ENCODE assay signal across 8 cellular contexts in genomic region chr17:45050680-45051059, GRCh38. TPM values are rescaled to one million over a fixed set of nuclear protein-coding genes. Genes with fewer than 3 reads are reported as not detected.
A peak's percentile ranks its signal among the peaks of the same experiment; 100 is the strongest.
DNase-seq lines count a peak whose midpoint lies in the region; ATAC-seq, FAIRE-seq and TF ChIP-seq lines count a peak whose summit lies in the region.

No MANE protein-coding gene starts in this region.

- CTCF ChIA-PET in A549 (lab: Yijun Ruan, JAX) = interaction anchor here (0.8 to 66.5 kb wide), 11 partner anchors 9 to 126 kb away, joined by 3 to 1853 read pairs (median 4); partner anchors contain the start of genes ACBD4, GFAP and PLCD3

- H3K27ac ChIP-seq in A549 (peak overlapping the region; percentile 91 to 95), keratinocyte (ENCODE audit: control insufficient read depth, insufficient read depth, low read length) (peak overlapping the region; percentile 89)

- H3K4me3 ChIP-seq in A549 = peak overlapping the region; percentile 54
- H3K4me3 ChIP-seq in keratinocyte (ENCODE audit: control insufficient read depth in 2 of 3, extremely low read depth in 1 of 3, insufficient read depth in 2 of 3, low read depth in 1 of 3, low read length in 3 of 3) = peak overlapping the region; percentile 37 to 63 (median 56)

- WGBS in A549 (ENCODE audit: missing lambda C conversion rate) = 2% methylated on average over 12 of the region's 12 CpGs

- DNase-seq in A549 (ENCODE audit: low read depth in 1 of 2, low spot score in 1 of 2) (peak; percentile 37 to 45), RKO (ENCODE audit: low spot score) (peak; percentile 47), amniotic epithelial cell (ENCODE audit: low read depth) (peak; percentile 32), keratinocyte (ENCODE audit: low read depth, low spot score) (no peak)
- peak; percentile 31 to 32 for DNase-seq in stimulated activated CD4-positive, alpha-beta T cell treated with anti-CD3 and anti-CD28 coated beads, Interleukin-2, amount 100 ng/mL, for 48 hours

- peaks cover 1 to 6% of the 10 kb centered on the region in 2 experiments for H3K36me3 ChIP-seq in keratinocyte (ENCODE audit: control insufficient read depth in 2 of 2, extremely low read depth in 1 of 2, insufficient read depth in 2 of 2, low read length in 2 of 2)

- H3K79me2 ChIP-seq in keratinocyte (ENCODE audit: control insufficient read depth, insufficient read depth, low read length) = peaks cover 14% of the 10 kb centered on the region

- no peak overlapping the region for H2AFZ ChIP-seq in keratinocyte (ENCODE audit: control insufficient read depth, low read length)

- H3K4me1 ChIP-seq in A549 = peaks cover 36% of the 10 kb centered on the region
- H3K4me1 ChIP-seq in keratinocyte (ENCODE audit: control insufficient read depth, extremely low read depth, insufficient read depth, low read length) = peaks cover 44% of the 10 kb centered on the region

- no peak for TF ChIP-seq RAD21 in A549 (conservative IDR thresholded peaks at IDR 0.05 in 1 of 2, IDR thresholded peaks at IDR 0.05 in 1 of 2)

- H3K4me2 ChIP-seq in A549 = peak overlapping the region; percentile 89
- peak overlapping the region; percentile 83 for H3K4me2 ChIP-seq in keratinocyte (ENCODE audit: control insufficient read depth, extremely low read depth, insufficient read depth, low read depth, low read length)

- dilution Hi-C loops in keratinocyte (cut with MboI; ENCODE audit: extremely low pct_ligation_motif_present, low sequenced_read_pairs) = no loop called here

- H3K9me1 ChIP-seq in keratinocyte (ENCODE audit: control insufficient read depth, extremely low read depth, insufficient read depth, low read length) = peaks cover 4% of the 10 kb centered on the region

- no peaks in the 10 kb centered on the region for H4K20me1 ChIP-seq in keratinocyte (ENCODE audit: control insufficient read depth, extremely low read depth, insufficient read depth, low read length)

- no peak for TF ChIP-seq POLR2A in A549 (IDR thresholded peaks at IDR 0.05; ENCODE audit: low read length)

- no peaks in the 10 kb centered on the region for H3K27me3 ChIP-seq in keratinocyte (ENCODE audit: control insufficient read depth, extremely low read depth, insufficient read depth, low read length)

- no peak for TF ChIP-seq EP300 in A549 (IDR thresholded peaks at IDR 0.05)

- H3K9me3 ChIP-seq in A549 (no peaks in the 10 kb centered on the region), keratinocyte (ENCODE audit: control insufficient read depth, low read depth, low read length) (no peaks in the 10 kb centered on the region)

- POLR2A ChIA-PET in A549 (lab: Yijun Ruan, JAX) = interaction anchor here (0.6 to 4.1 kb wide), 7 partner anchors 10 to 98 kb away, joined by 3 to 74 read pairs (median 3); partner anchors contain the start of genes HEXIM1 and NMT1

- TF ChIP-seq CTCF in A549 (IDR thresholded peaks at IDR 0.05) (no peak), keratinocyte (optimal IDR thresholded peaks at IDR 0.05 in 1 of 3, IDR thresholded peaks at IDR 0.05 in 1 of 3, conservative IDR thresholded peaks at IDR 0.05 in 1 of 3; ENCODE audit: extremely low read depth in 1 of 3, insufficient read depth in 2 of 3, low read length in 3 of 3) (no peak)

- no peak for FAIRE-seq in A549 (lab: Jason Lieb, UNC)
- FAIRE-seq in keratinocyte (lab: Jason Lieb, UNC) = no peak

- peak overlapping the region; percentile 80 for H3K9ac ChIP-seq in keratinocyte (ENCODE audit: control insufficient read depth, extremely low read depth, insufficient read depth, low read length)

- peak; percentile 17 to 41; a peak in 5 of 6 replicates for ATAC-seq in A549
- peak; percentile 13 for ATAC-seq in GM19035 (IDR thresholded peaks at IDR 0.05; ENCODE audit: unreplicated experiment)
- ATAC-seq in HG03565 (IDR thresholded peaks at IDR 0.05; ENCODE audit: unreplicated experiment) = no peak
- no peak for ATAC-seq in HG03342 (IDR thresholded peaks at IDR 0.05; ENCODE audit: unreplicated experiment)

TF ChIP-seq in A549, 52 proteins besides CTCF, POLR2A, EP300 and RAD21:
- no peak for TF ChIP-seq JUNB (IDR thresholded peaks at IDR 0.05)
- no peak for TF ChIP-seq E2F6 (IDR thresholded peaks at IDR 0.05; ENCODE audit: borderline replicate concordance, low read depth)
- TF ChIP-seq RARB (CRISPR knock-in tag; IDR thresholded peaks at IDR 0.05) = no peak
- no peak for TF ChIP-seq FOSL2 (IDR thresholded peaks at IDR 0.05)
- no peak for TF ChIP-seq FOSL2 (CRISPR knock-in tag; IDR thresholded peaks at IDR 0.05)
- TF ChIP-seq TP53 (CRISPR knock-in tag; IDR thresholded peaks at IDR 0.05) = no peak
- TF ChIP-seq TFCP2L1 (CRISPR knock-in tag; IDR thresholded peaks at IDR 0.05) = no peak
- 0 out of 2 replicates have a peak, but pooled peaks have one; percentile 10 for TF ChIP-seq MYC (IDR thresholded peaks at IDR 0.05; ENCODE audit: borderline replicate concordance, low read length)

RNA-seq across cellular contexts. Expression of gene DCAKD, which starts 0.8 kb away (rescaled TPM):
- 21.4 and 26.2 TPM in 2 replicates for polyA plus RNA-seq in A549 (2011; rRNA removed)
- 27.3 and 36.1 TPM in 2 replicates for polyA plus RNA-seq in A549 (2012; cell fraction: cytosol; rRNA removed)
- 50.5 and 50.8 TPM in 2 replicates for polyA plus RNA-seq in A549 (2012; cell fraction: nucleus; rRNA removed)
- polyA plus RNA-seq in A549 (2017; fragmentation: RNase III; extraction: RNeasy Plus Mini Kit Qiagen cat#74134 plus additional on column Dnase treatment) = 17.4 to 18.7 TPM (median 18.2 TPM) in 3 replicates
- polyA minus RNA-seq in A549 (2011; rRNA and poly(A)+ RNA removed) = 68.2 and 69.2 TPM in 2 replicates
- polyA plus RNA-seq in keratinocyte = 18.7 to 27.6 TPM (median 22.8 TPM) in 3 replicates
- polyA plus RNA-seq in keratinocyte (2011; ENCODE audit: low read depth) = 10.3 TPM
- polyA plus RNA-seq in keratinocyte (2011; cell fraction: cytosol; rRNA removed) = 19.2 and 26.4 TPM in 2 replicates
- 37.1 and 50.9 TPM in 2 replicates for polyA plus RNA-seq in keratinocyte (2011; cell fraction: nucleus; rRNA removed)
- polyA plus RNA-seq in keratinocyte (2012; ENCODE audit: low replicate concordance) = 26.6 and 27.7 TPM in 2 replicates
- 36.2 to 67.9 TPM (median 47.1 TPM) in 3 replicates for polyA minus RNA-seq in keratinocyte
- polyA minus RNA-seq in keratinocyte (2011; cell fraction: cytosol; rRNA and poly(A)+ RNA removed) = 64.3 TPM
- 27.6 and 31.8 TPM in 2 replicates for polyA minus RNA-seq in keratinocyte (2011; cell fraction: nucleus; rRNA and poly(A)+ RNA removed)

RNA-seq across cellular contexts. Expression of gene NMT1, which starts 10.4 kb away (rescaled TPM):
- polyA plus RNA-seq in A549 (2011; rRNA removed) (82.9 and 95.8 TPM in 2 replicates), A549 (2017; fragmentation: RNase III; extraction: RNeasy Plus Mini Kit Qiagen cat#74134 plus additional on column Dnase treatment) (270 to 323 TPM (median 299 TPM) in 3 replicates), keratinocyte (75.9 to 101 TPM (median 92.3 TPM) in 3 replicates)
- polyA plus RNA-seq in A549 (2012; cell fraction: cytosol; rRNA removed) = 36.4 and 45.1 TPM in 2 replicates
- 41.7 and 57.7 TPM in 2 replicates for polyA plus RNA-seq in A549 (2012; cell fraction: nucleus; rRNA removed)
- 74.5 and 81.8 TPM in 2 replicates for polyA minus RNA-seq in A549 (2011; rRNA and poly(A)+ RNA removed)
- 239 TPM for polyA plus RNA-seq in keratinocyte (2011; ENCODE audit: low read depth)
- 47.2 and 55.5 TPM in 2 replicates for polyA plus RNA-seq in keratinocyte (2011; cell fraction: cytosol; rRNA removed)
- polyA plus RNA-seq in keratinocyte (2011; cell fraction: nucleus; rRNA removed) = 59.9 and 68.3 TPM in 2 replicates
- polyA plus RNA-seq in keratinocyte (2012; ENCODE audit: low replicate concordance) = 107 and 154 TPM in 2 replicates
- polyA minus RNA-seq in keratinocyte = 42.2 to 74.7 TPM (median 53.7 TPM) in 3 replicates
- polyA minus RNA-seq in keratinocyte (2011; cell fraction: cytosol; rRNA and poly(A)+ RNA removed) = 446 TPM
- 32.5 and 42.7 TPM in 2 replicates for polyA minus RNA-seq in keratinocyte (2011; cell fraction: nucleus; rRNA and poly(A)+ RNA removed)

Comparison
In these comparisons a context has a peak if more than half of its experiments do, and no peak if none do; other contexts are left out.
1. ATAC-seq: peak in A549 (2 of 2) and GM19035 (single experiment); none in HG03565 (single experiment) and HG03342 (single experiment).